Comparison of ENCODE assay signal across 9 cellular contexts in the genomic region with DNA sequence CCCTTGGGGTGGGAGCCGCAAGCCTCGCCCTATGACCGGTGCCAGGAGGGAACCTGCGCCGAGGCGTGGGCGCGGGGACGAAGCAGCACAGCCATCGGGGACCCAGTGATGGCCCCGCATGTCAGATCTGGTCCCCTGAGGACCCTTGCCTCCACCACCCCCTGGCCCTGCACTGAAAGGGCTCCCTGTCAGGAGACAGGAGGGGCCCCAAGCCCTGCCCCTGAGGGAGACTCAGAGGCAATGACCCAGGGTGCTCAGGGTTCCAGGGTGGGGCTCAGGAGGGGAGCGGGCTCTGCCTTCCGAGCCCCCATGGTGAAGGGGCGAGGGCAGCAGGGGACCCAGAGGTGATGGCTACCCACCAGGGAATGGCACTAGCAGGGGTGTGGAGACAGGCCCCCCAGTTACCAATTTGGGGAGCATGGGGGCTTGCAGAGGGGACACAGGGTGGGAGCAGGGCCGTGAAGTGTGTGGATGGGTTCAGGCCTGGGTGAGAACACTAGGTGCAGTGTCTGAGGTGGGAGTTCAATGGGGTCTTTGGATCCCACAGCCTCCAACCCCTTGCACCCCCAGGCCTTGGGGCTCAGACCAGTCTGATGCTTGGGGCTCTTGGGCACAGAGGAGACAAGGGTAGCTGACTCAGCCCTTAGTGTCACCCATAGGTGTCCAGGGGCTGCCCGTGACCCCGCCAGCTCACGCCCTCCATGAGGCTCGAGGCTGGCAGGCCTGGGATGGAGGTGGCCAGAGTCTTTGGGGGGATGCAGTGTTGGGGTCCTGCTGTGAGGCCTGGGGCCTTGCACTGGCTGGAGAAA. TPM values are rescaled to one million over a fixed set of nuclear protein-coding genes. Genes with fewer than 3 reads are reported as not detected.
DNase-seq lines count a peak whose midpoint lies in the region; ATAC-seq, FAIRE-seq and TF ChIP-seq lines count a peak whose summit lies in the region.
"Had no signal": no experiment of that assay in that cellular context is flagged by ENCODE, and none has a peak within 500 bp of the region (broad histone marks: within the 10 kb centered on the region; RNA-seq: fewer than 3 reads in every experiment).

No MANE protein-coding gene starts in this region.

- no peaks in the 10 kb centered on the region for H3K27me3 Mint-ChIP-seq in CD4-positive, alpha-beta memory T cell

- intact Hi-C loops in CD4-positive, alpha-beta memory T cell (cut with micrococcal nuclease), result loop anchor here (1.0 to 2.0 kb wide), 4 partner anchors 17 to 157 kb away; a partner anchor contains a TSS
- intact Hi-C loops in pancreas (cut with DNase I), result no loop called here

- POLR2A ChIA-PET in CD4-positive, alpha-beta memory T cell (lab: Charles Lee; ENCODE audit: partially characterized antibody), result interaction anchor here (1.4 to 5.3 kb wide), 8 partner anchors 17 to 221 kb away, joined by 4 to 47 read pairs (median 13); a partner anchor contains a TSS

- peaks cover 0 to 2% of the 10 kb centered on the region in 2 donors for H3K36me3 Mint-ChIP-seq in CD4-positive, alpha-beta memory T cell

- peaks cover 6% of the 10 kb centered on the region for H3K36me3 ChIP-seq in CD4-positive, alpha-beta memory T cell (ENCODE audit: insufficient read depth, low read length)
- H3K36me3 ChIP-seq in OCI-LY1 (ENCODE audit: insufficient read depth, low read length) (peaks cover 4% of the 10 kb centered on the region; the same call in 1 of the 2 replicates), pancreas (peaks cover 0 to 2% (median 0%) of the 10 kb centered on the region in 3 donors)

- H2AFZ ChIP-seq in OCI-LY1 (ENCODE audit: low read length), result no peak overlapping the region

- peak overlapping the region; percentile 61 to 81 (median 70) for H3K4me3 Mint-ChIP-seq in CD4-positive, alpha-beta memory T cell

- H3K4me3 ChIP-seq in CD4-positive, alpha-beta memory T cell (ENCODE audit: low read length in 2 of 2), result peak overlapping the region; percentile 11 to 69
- H3K4me3 ChIP-seq in OCI-LY1 (ENCODE audit: low read depth, low read length, poor library complexity, severe bottlenecking), result peak overlapping the region; percentile 71
- H3K4me3 ChIP-seq in epithelial cell of proximal tubule (ENCODE audit: low read depth, low read length), result peak overlapping the region; percentile 74
- H3K4me3 ChIP-seq in pancreas, result peak overlapping the region; percentile 4 to 80 (median 32)

- FAIRE-seq in pancreas (lab: Jason Lieb, UNC), result no peak

- no peak for ATAC-seq in pancreas
- no peak for ATAC-seq in HG03025 (IDR thresholded peaks at IDR 0.05; ENCODE audit: low FRiP score, unreplicated experiment)
- ATAC-seq in HG02973 (IDR thresholded peaks at IDR 0.05; ENCODE audit: unreplicated experiment), result no peak
- no peak for ATAC-seq in HG02885 (IDR thresholded peaks at IDR 0.05; ENCODE audit: poor library complexity, unreplicated experiment)

- peak overlapping the region; percentile 82 to 92 (median 85) for H3K27ac Mint-ChIP-seq in CD4-positive, alpha-beta memory T cell

- H3K27ac ChIP-seq in CD4-positive, alpha-beta memory T cell (ENCODE audit: low read depth, low read length), result peak overlapping the region; percentile 65
- H3K27ac ChIP-seq in OCI-LY1 (ENCODE audit: low read depth, low read length, poor library complexity, severe bottlenecking), result peak overlapping the region; percentile 20
- H3K27ac ChIP-seq in pancreas, result peak overlapping the region in 3 of 4 donors; percentile 70 to 78 (median 76)

- TF ChIP-seq CTCF in OCI-LY1 (IDR thresholded peaks at IDR 0.05; ENCODE audit: low read length) (no peak), epithelial cell of proximal tubule (conservative IDR thresholded peaks at IDR 0.05; ENCODE audit: low read depth, low read length) (no peak), pancreas (IDR thresholded peaks at IDR 0.05) (no peak)

- H3K4me1 Mint-ChIP-seq in CD4-positive, alpha-beta memory T cell, result peaks cover 6 to 34% (median 17%) of the 10 kb centered on the region in 4 donors

- WGBS in pancreas, 2 donors, result 31 to 35% methylated on average over 19 of the region's 19 CpGs

- no peaks in the 10 kb centered on the region for H3K79me2 ChIP-seq in OCI-LY1 (ENCODE audit: insufficient read depth, low read length)

- H3K9me3 Mint-ChIP-seq in CD4-positive, alpha-beta memory T cell, result no peaks in the 10 kb centered on the region

- H3F3A ChIP-seq in OCI-LY1 (ENCODE audit: insufficient read depth, low read length), result peaks cover 5% of the 10 kb centered on the region; the same call in 1 of the 2 replicates

- peak overlapping the region; percentile 50; the same call in 1 of the 2 replicates for H3K9ac ChIP-seq in OCI-LY1 (ENCODE audit: low read length)

- no peaks in the 10 kb centered on the region for H3K27me3 ChIP-seq in CD4-positive, alpha-beta memory T cell (ENCODE audit: insufficient read depth, low read length)
- no peaks in the 10 kb centered on the region for H3K27me3 ChIP-seq in OCI-LY1 (ENCODE audit: insufficient read depth, low read length)
- H3K27me3 ChIP-seq in pancreas, result no peaks in the 10 kb centered on the region

- peaks cover 40% of the 10 kb centered on the region for H3K4me1 ChIP-seq in CD4-positive, alpha-beta memory T cell (ENCODE audit: insufficient read depth, low read length)
- H3K4me1 ChIP-seq in OCI-LY1 (ENCODE audit: insufficient read depth, low read length, severe bottlenecking) (peaks cover 31% of the 10 kb centered on the region), pancreas (peaks cover 6 to 15% (median 9%) of the 10 kb centered on the region in 3 donors)

- H3K4me2 ChIP-seq in OCI-LY1 (ENCODE audit: low read length), result peak overlapping the region; percentile 65

- H4K20me1 ChIP-seq in OCI-LY1 (ENCODE audit: insufficient read depth, low read length), result no peaks in the 10 kb centered on the region

- peak in 1 of 5 donors; percentile 40 for DNase-seq in CD4-positive, alpha-beta memory T cell
- DNase-seq in epithelial cell of proximal tubule (ENCODE audit: low read depth), result no peak
- peak in 5 of 6 donors; percentile 16 to 74 (median 45) for DNase-seq in pancreas
- DNase-seq in NCI-H1694 (lab: John Stamatoyannopoulos, UW), result no peak

- no peaks in the 10 kb centered on the region for H3K9me2 ChIP-seq in OCI-LY1 (ENCODE audit: low read depth, low read length)

- H3K9me3 ChIP-seq in CD4-positive, alpha-beta memory T cell (ENCODE audit: control insufficient read depth in 1 of 2, low read length in 2 of 2), result no peaks in the 10 kb centered on the region
- H3K9me3 ChIP-seq in OCI-LY1 (ENCODE audit: low read length), result no peaks in the 10 kb centered on the region
- H3K9me3 ChIP-seq in pancreas, result no peaks in the 10 kb centered on the region

- CTCF ChIA-PET in CD4-positive, alpha-beta memory T cell (lab: Charles Lee; ENCODE audit: partially characterized antibody), result interaction anchor here (1.3 kb wide), 1 partner anchor 19 kb away, joined by 4 read pairs; no protein-coding TSS in a partner anchor

RNA-seq across cellular contexts. Expression of a gene that starts 0.5 kb away (rescaled TPM):
- 1 to 10 TPM; 4.4 to 4.6 TPM for total RNA-seq in CD4-positive, alpha-beta memory T cell
- 1 to 10 TPM in 1 of 2 donors, under 1 TPM in 1; 0.24 to 1.5 TPM for polyA plus RNA-seq in CD4-positive, alpha-beta memory T cell
- total RNA-seq in epithelial cell of proximal tubule, result 0.87 and 1.6 TPM in 2 replicates
- total RNA-seq in pancreas, result 1 to 10 TPM in 5 of 6 donors, under 1 TPM in 1; 0.98 to 2.0 (median 1.6) TPM
- 1 to 10 TPM; 5.4 to 7.3 TPM for polyA plus RNA-seq in pancreas
- total RNA-seq: RPMI7951 had no signal

RNA-seq across cellular contexts. Expression of a gene that starts 2.5 kb away (rescaled TPM):
- 10 to 100 TPM; 36.7 to 42.5 TPM for total RNA-seq in CD4-positive, alpha-beta memory T cell
- polyA plus RNA-seq in CD4-positive, alpha-beta memory T cell, result 10 to 100 TPM; 12.9 to 28.5 TPM
- total RNA-seq in epithelial cell of proximal tubule (63.2 and 128 TPM in 2 replicates), pancreas (10 to 100 TPM; 10.4 to 22.6 (median 19.2) TPM)
- polyA plus RNA-seq in pancreas, result 100 to 1,000 TPM; 103 to 130 TPM

RNA-seq across cellular contexts. Expression of a gene that starts 22.7 kb away (rescaled TPM):
- 1 to 10 TPM; 7.0 to 8.1 TPM for total RNA-seq in CD4-positive, alpha-beta memory T cell
- polyA plus RNA-seq in CD4-positive, alpha-beta memory T cell, result 1 to 10 TPM in 1 of 2 donors, under 1 TPM in 1; 0.94 to 1.3 TPM
- total RNA-seq in epithelial cell of proximal tubule, result 1.5 and 2.2 TPM in 2 replicates
- 1 to 10 TPM; 2.7 to 6.9 (median 5.6) TPM for total RNA-seq in pancreas
- polyA plus RNA-seq in pancreas, result 10 to 100 TPM; 10.4 to 24.2 TPM

RNA-seq across cellular contexts. Expression of a gene that starts 22.9 kb away (rescaled TPM):
- total RNA-seq in CD4-positive, alpha-beta memory T cell, result 10 to 100 TPM; 52.7 to 55.2 TPM
- 10 to 100 TPM; 38.4 to 43.7 TPM for polyA plus RNA-seq in CD4-positive, alpha-beta memory T cell
- total RNA-seq in epithelial cell of proximal tubule, result 106 and 154 TPM in 2 replicates
- 10 to 100 TPM; 17.6 to 35.7 (median 27.9) TPM for total RNA-seq in pancreas
- 100 to 1,000 TPM; 171 to 253 TPM for polyA plus RNA-seq in pancreas

RNA-seq across cellular contexts. Expression of a gene that starts 30.8 kb away (rescaled TPM):
- 100 to 1,000 TPM in 1 of 2 experiments, 10 to 100 TPM in 1; 98.4 to 105 TPM for total RNA-seq in CD4-positive, alpha-beta memory T cell
- 100 to 1,000 TPM; 164 to 187 TPM for polyA plus RNA-seq in CD4-positive, alpha-beta memory T cell
- 163 and 204 TPM in 2 replicates for total RNA-seq in epithelial cell of proximal tubule
- 10 to 100 TPM; 38.9 to 65.1 (median 59.1) TPM for total RNA-seq in pancreas
- 10 to 100 TPM; 66.8 to 87.7 TPM for polyA plus RNA-seq in pancreas

Comparison
In these comparisons a context has a peak if more than half of its experiments do, and no peak if none do; other contexts are left out.
1. DNase-seq: peak in pancreas (5 of 6); none in epithelial cell of proximal tubule (single experiment) and NCI-H1694 (single experiment).
2. H3K27ac ChIP-seq: peak in every context shown above with its lines; median percentile 76 in pancreas; 65 in CD4-positive, alpha-beta memory T cell; 20 in OCI-LY1.
3. Peak in every context shown above with its lines, with median percentiles within 50 percentile points of each other: H3K4me3 ChIP-seq.